In the genomic region with DNA sequence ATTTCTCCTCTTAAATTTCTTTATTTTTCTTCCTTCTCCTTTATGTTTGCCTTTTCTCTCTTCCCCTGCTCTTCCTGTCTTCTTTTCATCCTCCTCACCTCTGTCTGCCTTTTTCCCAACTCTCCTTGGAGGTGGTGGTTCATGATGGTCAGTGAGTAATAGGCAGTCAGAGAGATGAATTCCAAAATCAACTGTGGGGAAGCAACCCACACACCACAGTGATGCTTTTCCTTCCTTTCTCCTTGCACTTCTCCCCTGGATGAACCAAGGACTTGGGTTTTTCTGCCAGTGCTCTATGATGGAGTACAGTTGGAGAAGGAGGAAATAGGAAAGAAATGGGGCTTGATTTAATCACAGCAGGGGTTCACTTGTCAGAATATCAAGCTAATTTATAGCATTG, we compare ENCODE assay signal across 24 cellular contexts.
A peak's percentile ranks its signal among the peaks of the same experiment; 100 is the strongest.
DNase-seq lines count a peak whose midpoint lies in the region; ATAC-seq and TF ChIP-seq lines count a peak whose summit lies in the region.
"Had no signal": no experiment of that assay in that cellular context is flagged by ENCODE, and none has a peak within 500 bp of the region (broad histone marks: within the 10 kb centered on the region; RNA-seq: fewer than 3 reads in every experiment).

No MANE protein-coding gene starts in this region.

- H3K27me3 ChIP-seq in PC-3 (ENCODE audit: low read length): no peaks in the 10 kb centered on the region
- H3K27me3 ChIP-seq: Peyer's patch, SJCRH30 had no signal

- DNase-seq in AG08395 (ENCODE audit: low spot score) (peak; percentile 11), HEK293T (ENCODE audit: extremely low spot score) (no peak), PC-3 (peak; percentile 26), fibroblast of mammary gland (ENCODE audit: low read depth) (peak; percentile 46), NCI-H2107 treated with DMSO at 0.1 percent for 48 hours (lab: John Stamatoyannopoulos, UW; ENCODE audit: unreplicated experiment) (no peak)
- no peak for DNase-seq in activated effector memory CD4-positive, alpha-beta T cell treated with Interleukin-2 at 50 U/mL for 16 hours
- DNase-seq: ACHN, DMS53, EL, Karpas-422, MM.1S, NCI-H1048, NCI-H1417 treated with DMSO at 0.1 percent for 48 hours, NCI-H1930, NCI-H2227 treated with DMSO at 0.1 percent for 48 hours, NCI-H510A treated with DMSO at 0.1 percent for 48 hours, NCI-H82, Peyer's patch, SJCRH30 had no signal

- BruUV-seq in PC-3 (replicated peaks; lab: Mats Ljungman, UMichigan): no TSS peak

- no peak overlapping the region for H3K27ac ChIP-seq in PC-3 (ENCODE audit: low read length)
- H3K27ac ChIP-seq: 22Rv1, C4-2B, Peyer's patch, SJCRH30 had no signal

- no peak overlapping the region for H2AFZ ChIP-seq in PC-3 (ENCODE audit: low read length)

- peaks cover 14% of the 10 kb centered on the region for H3K4me1 ChIP-seq in PC-3 (ENCODE audit: insufficient read depth, low read length)
- H3K4me1 ChIP-seq: HAP-1, Peyer's patch, SJCRH30 had no signal

- H3K4me3 ChIP-seq in PC-3 (ENCODE audit: low read length) (no peak overlapping the region), fibroblast of mammary gland (ENCODE audit: control insufficient read depth, low read depth, low read length) (no peak overlapping the region)
- H3K4me3 ChIP-seq: HAP-1, Peyer's patch, SJCRH30 had no signal

- no peaks in the 10 kb centered on the region for H3K36me3 ChIP-seq in PC-3 (ENCODE audit: low read depth, low read length)
- H3K36me3 ChIP-seq: HAP-1, Peyer's patch, SJCRH30 had no signal

- H3K79me2 ChIP-seq in PC-3 (ENCODE audit: low read length): no peaks in the 10 kb centered on the region

- no peaks in the 10 kb centered on the region for H3K9me2 ChIP-seq in PC-3 (replicated peaks; ENCODE audit: low read length)

- H3K9me3 ChIP-seq in PC-3 (ENCODE audit: low read length): no peaks in the 10 kb centered on the region
- H3K9me3 ChIP-seq: HAP-1, Peyer's patch, SJCRH30 had no signal

- POLR2A ChIA-PET in HEK293T (lab: Yijun Ruan, JAX) (no interaction called here), PC-3 (lab: Charles Lee; ENCODE audit: unreplicated experiment) (no interaction called here)

- no peak for ATAC-seq in PC-3
- ATAC-seq in HG03378 (IDR thresholded peaks at IDR 0.05; ENCODE audit: unreplicated experiment): no peak
- no peak for ATAC-seq in GM19035 (IDR thresholded peaks at IDR 0.05; ENCODE audit: unreplicated experiment)

- H3F3A ChIP-seq in PC-3 (ENCODE audit: low read length, unreplicated experiment): no peaks in the 10 kb centered on the region

- CTCF ChIA-PET in HEK293T (lab: Yijun Ruan, JAX): no interaction called here
- CTCF ChIA-PET in PC-3 (lab: Charles Lee): no interaction called here

- H3K9ac ChIP-seq in PC-3 (ENCODE audit: low read length): no peak overlapping the region

- intact Hi-C loops in PC-3 (cut with micrococcal nuclease): no loop called here

- no peaks in the 10 kb centered on the region for H4K20me1 ChIP-seq in PC-3 (ENCODE audit: low read length)

- H3K4me2 ChIP-seq in PC-3 (ENCODE audit: low read length): no peak overlapping the region

- TF ChIP-seq CTCF in PC-3 (conservative IDR thresholded peaks at IDR 0.05; ENCODE audit: low read depth, low read length): no peak
- TF ChIP-seq CTCF in fibroblast of mammary gland (conservative IDR thresholded peaks at IDR 0.05; ENCODE audit: control insufficient read depth, insufficient read depth, low read depth, low read length): no peak

TF ChIP-seq in HEK293T, 16 proteins besides CTCF, POLR2A, EP300 and RAD21:
- TF ChIP-seq FOXK2 (IDR thresholded peaks at IDR 0.05): no peak
- TF ChIP-seq, protein P1, sequence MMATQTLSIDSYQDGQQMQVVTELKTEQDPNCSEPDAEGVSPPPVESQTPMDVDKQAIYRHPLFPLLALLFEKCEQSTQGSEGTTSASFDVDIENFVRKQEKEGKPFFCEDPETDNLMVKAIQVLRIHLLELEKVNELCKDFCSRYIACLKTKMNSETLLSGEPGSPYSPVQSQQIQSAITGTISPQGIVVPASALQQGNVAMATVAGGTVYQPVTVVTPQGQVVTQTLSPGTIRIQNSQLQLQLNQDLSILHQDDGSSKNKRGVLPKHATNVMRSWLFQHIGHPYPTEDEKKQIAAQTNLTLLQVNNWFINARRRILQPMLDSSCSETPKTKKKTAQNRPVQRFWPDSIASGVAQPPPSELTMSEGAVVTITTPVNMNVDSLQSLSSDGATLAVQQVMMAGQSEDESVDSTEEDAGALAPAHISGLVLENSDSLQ (IDR thresholded peaks at IDR 0.05): 0 out of 2 replicates have a peak, but pooled peaks have one; percentile 14

Comparison
In these comparisons a context has a peak if more than half of its experiments do, and no peak if none do; other contexts are left out.
1. DNase-seq: peak in AG08395 (single experiment), PC-3 (single experiment) and fibroblast of mammary gland (single experiment); none in HEK293T (single experiment), NCI-H2107 treated with DMSO at 0.1 percent for 48 hours (single experiment) and activated effector memory CD4-positive, alpha-beta T cell treated with Interleukin-2 at 50 U/mL for 16 hours (single experiment).